Comparison of ENCODE assay signal across 20 cellular contexts in genomic region chr12:6813363-6813762, GRCh38. TPM values are rescaled to one million over a fixed set of nuclear protein-coding genes. Genes with fewer than 3 reads are reported as not detected.
DNase-seq lines count a peak whose midpoint lies in the region; ATAC-seq, FAIRE-seq and TF ChIP-seq lines count a peak whose summit lies in the region.
"Had no signal": no experiment of that assay in that cellular context is flagged by ENCODE, and none has a peak within 500 bp of the region (broad histone marks: within the 10 kb centered on the region; RNA-seq: fewer than 3 reads in every experiment).

No MANE protein-coding gene starts in this region.

- BruUV-seq in K562 (replicated peaks; lab: Mats Ljungman, UMichigan), result no TSS peak

- H3K9ac ChIP-seq in OCI-LY3 (ENCODE audit: low read length) (no peak overlapping the region), K562 (ENCODE audit: insufficient read depth in 1 of 2, low read depth in 2 of 2, low read length in 2 of 2) (no peak overlapping the region)
- H3K9ac ChIP-seq: BLaER1 treated with 17β-estradiol and CSF1 and Interleukin-3, amounts not matched to agents 10 nM and 100 nM had no signal

- H3K4me1 ChIP-seq in OCI-LY3 (ENCODE audit: low read length), result peaks cover 32% of the 10 kb centered on the region
- H3K4me1 ChIP-seq in K562 (replicated peaks in 1 of 2; ENCODE audit: control insufficient read depth in 2 of 2, insufficient read depth in 2 of 2, low read length in 2 of 2), result peaks cover 2 to 7% of the 10 kb centered on the region in 2 experiments; a peak in 3 of 5 replicates
- no peaks in the 10 kb centered on the region for H3K4me1 ChIP-seq in vagina

- TF ChIP-seq POLR2A in K562 (conservative IDR thresholded peaks at IDR 0.05) (no peak), vagina (IDR thresholded peaks at IDR 0.05) (no peak)

- H3K36me3 ChIP-seq in OCI-LY3 (replicated peaks; ENCODE audit: low read depth, low read length), result no peaks in the 10 kb centered on the region
- no peaks in the 10 kb centered on the region for H3K36me3 ChIP-seq in K562 (ENCODE audit: control insufficient read depth, insufficient read depth, low read length)
- no peaks in the 10 kb centered on the region for H3K36me3 ChIP-seq in vagina
- H3K36me3 ChIP-seq: BLaER1 treated with 17β-estradiol and CSF1 and Interleukin-3, amounts not matched to agents 10 nM and 100 nM had no signal

- no peaks in the 10 kb centered on the region for H3K79me2 ChIP-seq in OCI-LY3 (ENCODE audit: low read length)
- no peaks in the 10 kb centered on the region for H3K79me2 ChIP-seq in K562 (ENCODE audit: control insufficient read depth, insufficient read depth, low read length)

- no peak for ATAC-seq in K562
- ATAC-seq: HCT116 had no signal

- intact Hi-C loops in K562 (cut with micrococcal nuclease), result no loop called here
- intact Hi-C loops in vagina (cut with DNase I), result no loop called here

- H3K4me2 ChIP-seq in OCI-LY3 (ENCODE audit: low read length) (peak overlapping the region; percentile 79; the same call in 1 of the 2 replicates), K562 (ENCODE audit: insufficient read depth, low read length) (no peak overlapping the region)

- in situ Hi-C loops in K562 (cut with MboI), result no loop called here

- H3K4me3 ChIP-seq in OCI-LY3 (ENCODE audit: low read length) (no peak overlapping the region), K562 (no peak overlapping the region), vagina (no peak overlapping the region)
- H3K4me3 ChIP-seq: BLaER1 treated with 17β-estradiol and CSF1 and Interleukin-3, amounts not matched to agents 10 nM and 100 nM had no signal

- peaks cover 14% of the 10 kb centered on the region for H3K27me3 ChIP-seq in OCI-LY3 (ENCODE audit: low read depth, low read length)
- H3K27me3 ChIP-seq in K562 (ENCODE audit: control insufficient read depth in 2 of 2, insufficient read depth in 2 of 2, low read length in 2 of 2), result no peaks in the 10 kb centered on the region
- H3K27me3 ChIP-seq in vagina, result no peaks in the 10 kb centered on the region

- H3K9me1 ChIP-seq in K562 (ENCODE audit: control insufficient read depth, insufficient read depth, low read length), result no peaks in the 10 kb centered on the region

- no peaks in the 10 kb centered on the region for H4K20me1 ChIP-seq in OCI-LY3 (ENCODE audit: insufficient read depth, low read length)
- H4K20me1 ChIP-seq in K562 (replicated peaks; ENCODE audit: control insufficient read depth, insufficient read depth, low read length), result no peaks in the 10 kb centered on the region
- H4K20me1 ChIP-seq: BLaER1 treated with 17β-estradiol and CSF1 and Interleukin-3, amounts not matched to agents 10 nM and 100 nM had no signal

- H3K9me3 ChIP-seq in OCI-LY3 (ENCODE audit: insufficient read depth, low read length) (no peaks in the 10 kb centered on the region), K562 (replicated peaks; ENCODE audit: control insufficient read depth, insufficient read depth, low read depth, low read length) (no peaks in the 10 kb centered on the region), vagina (no peaks in the 10 kb centered on the region)
- H3K9me3 ChIP-seq: BLaER1 treated with 17β-estradiol and CSF1 and Interleukin-3, amounts not matched to agents 10 nM and 100 nM had no signal

- no peak for TF ChIP-seq RAD21 in K562 (CRISPR knock-in tag; conservative IDR thresholded peaks at IDR 0.05 in 1 of 2, IDR thresholded peaks at IDR 0.05 in 1 of 2)

- no peak for TF ChIP-seq EP300 in K562 (IDR thresholded peaks at IDR 0.05; ENCODE audit: low read length)

- 10% methylated on average over 4 of the region's 4 CpGs for WGBS in K562 (ENCODE audit: insufficient coverage, low coverage, missing lambda C conversion rate)

- no peak overlapping the region for H2AFZ ChIP-seq in OCI-LY3 (ENCODE audit: low read depth, low read length)
- no peak overlapping the region for H2AFZ ChIP-seq in K562 (ENCODE audit: low read depth, low read length)

- POLR2A ChIA-PET in K562 (lab: Yijun Ruan, JAX), result interaction anchor here (0.8 to 1.3 kb wide), 3 partner anchors 9 to 17 kb away, joined by 3 read pairs; no protein-coding TSS in a partner anchor

- TF ChIP-seq CTCF in OCI-LY3 (IDR thresholded peaks at IDR 0.05; ENCODE audit: low read depth, low read length) (no peak), K562 (IDR thresholded peaks at IDR 0.05 in 2 of 3, conservative IDR thresholded peaks at IDR 0.05 in 1 of 3; ENCODE audit: insufficient read depth in 2 of 3, low read depth in 1 of 3, low read length in 3 of 3) (no peak), vagina (IDR thresholded peaks at IDR 0.05) (no peak)

- peak; percentile 38 for DNase-seq in SIG-M5 treated with dmso at 0.1 percent for 504 hours (lab: John Stamatoyannopoulos, UW; ENCODE audit: unreplicated experiment)
- DNase-seq in SIG-M5 (lab: John Stamatoyannopoulos, UW), result no peak
- DNase-seq in K562 (ENCODE audit: extremely low read depth in 1 of 4, low spot score in 3 of 4), result no peak
- DNase-seq in OCI-M1 (lab: John Stamatoyannopoulos, UW), result no peak
- DNase-seq in vagina (ENCODE audit: extremely low spot score in 2 of 2), result no peak
- no peak for DNase-seq in stimulated activated naive CD4-positive, alpha-beta T cell (lab: John Stamatoyannopoulos, UW)
- DNase-seq: CD8-positive, alpha-beta memory T cell; COR-L47; GOT3; H7; HFFc6 had no signal

- no peak overlapping the region for H3K27ac ChIP-seq in OCI-LY3 (ENCODE audit: low read length)
- H3K27ac ChIP-seq in K562 (ENCODE audit: extremely low read depth, low read depth, low read length), result no peak overlapping the region
- no peak overlapping the region for H3K27ac ChIP-seq in vagina
- H3K27ac ChIP-seq: BLaER1 treated with 17β-estradiol and CSF1 and Interleukin-3, amounts not matched to agents 10 nM and 100 nM; HL-60 had no signal

- CTCF ChIA-PET in K562 (lab: Yijun Ruan, JAX; ENCODE audit: low intra/inter-chr PET ratio), result no interaction called here

- FAIRE-seq in K562 (lab: Jason Lieb, UNC), result no peak
- FAIRE-seq: D721Med, G401.6 had no signal

RNA-seq across cellular contexts. Expression of gene GPR162, which starts 8.3 kb away (rescaled TPM):
- 1.5 and 4.5 TPM in 2 replicates for total RNA-seq in K562 (2011; cell fraction: chromatin; rRNA removed; ENCODE audit: low replicate concordance)
- total RNA-seq in K562 (2011; cell fraction: nucleolus; rRNA removed), result 2.9 and 5.0 TPM in 2 replicates
- 1.9 and 2.9 TPM in 2 replicates for total RNA-seq in K562 (2011; cell fraction: nucleoplasm; rRNA removed)
- total RNA-seq in K562 (2014; rRNA removed) (1.1 and 1.7 TPM in 2 replicates), K562 (2014; rRNA removed; fragmentation: Illumina TruSeq; extraction: Trizol) (0.35 and 0.65 TPM in 2 replicates), K562 (2015; rRNA removed; fragmentation: Illumina TruSeq; extraction: Trizol) (0.65 and 1.1 TPM in 2 replicates), K562 (2021) (1.4 and 1.7 TPM in 2 replicates), vagina (3.2 TPM)
- polyA plus RNA-seq in K562 (2011; rRNA removed) (1.0 and 2.7 TPM in 2 replicates), K562 (2014; fragmentation: Illumina TruSeq; extraction: Trizol) (1.1 and 1.7 TPM in 2 replicates), K562 (2014; fragmentation: Nextera tagmentation; extraction: Ambion mirVana) (not detected), K562 (2014; rRNA removed) (1.8 and 2.8 TPM in 2 replicates)
- polyA plus RNA-seq in K562 (2011; cell fraction: cytosol; rRNA removed), result 1.8 and 2.4 TPM in 2 replicates
- 10.2 and 20.1 TPM in 2 replicates for polyA plus RNA-seq in K562 (2011; cell fraction: nucleus; rRNA removed)
- polyA plus RNA-seq in K562 (2012), result 1.6 and 2.0 TPM in 2 replicates
- polyA minus RNA-seq in K562 (2011; rRNA and poly(A)+ RNA removed), result 0.42 and 0.87 TPM in 2 replicates
- 1.9 and 2.2 TPM in 2 replicates for polyA minus RNA-seq in K562 (2011; cell fraction: cytosol; rRNA and poly(A)+ RNA removed)
- 0.67 and 2.7 TPM in 2 replicates for polyA minus RNA-seq in K562 (2011; cell fraction: nucleus; rRNA and poly(A)+ RNA removed)
- total RNA-seq: B cell had no signal
- polyA plus RNA-seq: CD8-positive, alpha-beta memory T cell had no signal

RNA-seq across cellular contexts. Expression of gene P3H3, which starts 14.8 kb away (rescaled TPM):
- 20.0 and 79.4 TPM in 2 replicates for total RNA-seq in K562 (2011; cell fraction: chromatin; rRNA removed; ENCODE audit: low replicate concordance)
- 58.3 and 59.9 TPM in 2 replicates for total RNA-seq in K562 (2011; cell fraction: nucleolus; rRNA removed)
- 31.2 and 33.2 TPM in 2 replicates for total RNA-seq in K562 (2011; cell fraction: nucleoplasm; rRNA removed)
- total RNA-seq in K562 (2014; rRNA removed), result 7.1 and 9.5 TPM in 2 replicates
- total RNA-seq in K562 (2014; rRNA removed; fragmentation: Illumina TruSeq; extraction: Trizol), result 1.9 and 4.3 TPM in 2 replicates
- total RNA-seq in K562 (2015; rRNA removed; fragmentation: Illumina TruSeq; extraction: Trizol), result 6.6 and 8.0 TPM in 2 replicates
- total RNA-seq in K562 (2021), result 14.2 and 15.0 TPM in 2 replicates
- 4.0 and 10.2 TPM in 2 replicates for polyA plus RNA-seq in K562 (2011; rRNA removed)
- polyA plus RNA-seq in K562 (2011; cell fraction: cytosol; rRNA removed), result 6.0 and 7.6 TPM in 2 replicates
- polyA plus RNA-seq in K562 (2011; cell fraction: nucleus; rRNA removed), result 46.1 and 48.4 TPM in 2 replicates
- 12.1 and 18.5 TPM in 2 replicates for polyA plus RNA-seq in K562 (2012)
- 4.8 and 7.3 TPM in 2 replicates for polyA plus RNA-seq in K562 (2014; fragmentation: Illumina TruSeq; extraction: Trizol)
- under 1 TPM; 0.03 to 0.27 TPM for polyA plus RNA-seq in K562 (2014; fragmentation: Nextera tagmentation; extraction: Ambion mirVana)
- polyA plus RNA-seq in K562 (2014; rRNA removed), result 10.2 and 13.2 TPM in 2 replicates
- polyA minus RNA-seq in K562 (2011; rRNA and poly(A)+ RNA removed), result 2.6 and 3.3 TPM in 2 replicates
- 5.1 and 8.6 TPM in 2 replicates for polyA minus RNA-seq in K562 (2011; cell fraction: cytosol; rRNA and poly(A)+ RNA removed)
- polyA minus RNA-seq in K562 (2011; cell fraction: nucleus; rRNA and poly(A)+ RNA removed), result 16.0 and 31.5 TPM in 2 replicates
- 37.3 TPM for total RNA-seq in vagina
- total RNA-seq: B cell had no signal

RNA-seq across cellular contexts. Expression of gene CD4, which starts 24.0 kb away (rescaled TPM):
- not detected in 2 replicates for total RNA-seq in K562 (2011; cell fraction: chromatin; rRNA removed; ENCODE audit: low replicate concordance)
- not detected in 2 replicates for total RNA-seq in K562 (2011; cell fraction: nucleolus; rRNA removed)
- total RNA-seq in K562 (2011; cell fraction: nucleoplasm; rRNA removed), result not detected in 2 replicates
- total RNA-seq in K562 (2014; rRNA removed), result not detected in 2 replicates
- total RNA-seq in K562 (2014; rRNA removed; fragmentation: Illumina TruSeq; extraction: Trizol), result not detected in 2 replicates
- 0.07 and 0.08 TPM in 2 replicates for total RNA-seq in K562 (2015; rRNA removed; fragmentation: Illumina TruSeq; extraction: Trizol)
- 0.27 and 0.31 TPM in 2 replicates for total RNA-seq in K562 (2021)
- polyA plus RNA-seq in K562 (2011; rRNA removed), result 0.04 TPM in 1 of 2 replicates, not detected in the other
- polyA plus RNA-seq in K562 (2011; cell fraction: cytosol; rRNA removed), result 0.01 TPM in 1 of 2 replicates, not detected in the other
- polyA plus RNA-seq in K562 (2011; cell fraction: nucleus; rRNA removed), result 0.06 TPM in 1 of 2 replicates, not detected in the other
- 0.22 and 0.29 TPM in 2 replicates for polyA plus RNA-seq in K562 (2012)
- polyA plus RNA-seq in K562 (2014; fragmentation: Illumina TruSeq; extraction: Trizol), result 0.06 and 0.10 TPM in 2 replicates
- under 1 TPM in 1 of 2 experiments, not detected in 1; 0.06 TPM for polyA plus RNA-seq in K562 (2014; fragmentation: Nextera tagmentation; extraction: Ambion mirVana)
- 0.11 TPM in 1 of 2 replicates, not detected in the other for polyA plus RNA-seq in K562 (2014; rRNA removed)
- polyA minus RNA-seq in K562 (2011; rRNA and poly(A)+ RNA removed), result not detected in 2 replicates
- polyA minus RNA-seq in K562 (2011; cell fraction: cytosol; rRNA and poly(A)+ RNA removed), result not detected in 2 replicates
- not detected in 2 replicates for polyA minus RNA-seq in K562 (2011; cell fraction: nucleus; rRNA and poly(A)+ RNA removed)
- 14.2 TPM for total RNA-seq in vagina
- total RNA-seq: A172, HT1080 had no signal

RNA-seq across cellular contexts. Expression of gene GNB3, which starts 27.4 kb away (rescaled TPM):
- total RNA-seq in K562 (2011; cell fraction: chromatin; rRNA removed; ENCODE audit: low replicate concordance), result 21.3 and 60.8 TPM in 2 replicates
- total RNA-seq in K562 (2011; cell fraction: nucleolus; rRNA removed), result 31.3 and 31.9 TPM in 2 replicates
- total RNA-seq in K562 (2011; cell fraction: nucleoplasm; rRNA removed), result 25.8 and 28.7 TPM in 2 replicates
- total RNA-seq in K562 (2014; rRNA removed) (0.65 and 1.4 TPM in 2 replicates), K562 (2014; rRNA removed; fragmentation: Illumina TruSeq; extraction: Trizol) (0.61 and 1.8 TPM in 2 replicates), K562 (2015; rRNA removed; fragmentation: Illumina TruSeq; extraction: Trizol) (2.0 and 2.2 TPM in 2 replicates), K562 (2021) (3.4 and 4.5 TPM in 2 replicates), vagina (5.2 TPM)
- polyA plus RNA-seq in K562 (2011; rRNA removed) (1.9 and 6.8 TPM in 2 replicates), K562 (2014; fragmentation: Illumina TruSeq; extraction: Trizol) (3.6 and 5.8 TPM in 2 replicates), K562 (2014; fragmentation: Nextera tagmentation; extraction: Ambion mirVana) (1 to 10 TPM; 1.5 to 2.4 TPM), K562 (2014; rRNA removed) (2.9 and 6.1 TPM in 2 replicates)
- 2.3 and 4.7 TPM in 2 replicates for polyA plus RNA-seq in K562 (2011; cell fraction: cytosol; rRNA removed)
- 36.2 and 42.6 TPM in 2 replicates for polyA plus RNA-seq in K562 (2011; cell fraction: nucleus; rRNA removed)
- 4.7 and 6.6 TPM in 2 replicates for polyA plus RNA-seq in K562 (2012)
- polyA minus RNA-seq in K562 (2011; rRNA and poly(A)+ RNA removed), result 0.84 and 2.3 TPM in 2 replicates
- 1.8 TPM in 1 of 2 replicates, not detected in the other for polyA minus RNA-seq in K562 (2011; cell fraction: cytosol; rRNA and poly(A)+ RNA removed)
- polyA minus RNA-seq in K562 (2011; cell fraction: nucleus; rRNA and poly(A)+ RNA removed), result 4.6 and 8.8 TPM in 2 replicates
- polyA plus RNA-seq: CD8-positive, alpha-beta memory T cell had no signal

RNA-seq across cellular contexts. Expression of gene CDCA3, which starts 37.7 kb away (rescaled TPM):
- 76.2 and 111 TPM in 2 replicates for total RNA-seq in K562 (2011; cell fraction: chromatin; rRNA removed; ENCODE audit: low replicate concordance)
- total RNA-seq in K562 (2011; cell fraction: nucleolus; rRNA removed), result 89.6 and 97.7 TPM in 2 replicates
- total RNA-seq in K562 (2011; cell fraction: nucleoplasm; rRNA removed), result 82.1 and 89.9 TPM in 2 replicates
- total RNA-seq in K562 (2014; rRNA removed), result 55.1 and 71.3 TPM in 2 replicates
- 37.5 and 38.9 TPM in 2 replicates for total RNA-seq in K562 (2014; rRNA removed; fragmentation: Illumina TruSeq; extraction: Trizol)
- total RNA-seq in K562 (2015; rRNA removed; fragmentation: Illumina TruSeq; extraction: Trizol), result 62.3 and 62.7 TPM in 2 replicates
- 47.2 and 47.4 TPM in 2 replicates for total RNA-seq in K562 (2021)
- polyA plus RNA-seq in K562 (2011; rRNA removed), result 57.3 and 65.6 TPM in 2 replicates
- 85.3 and 132 TPM in 2 replicates for polyA plus RNA-seq in K562 (2011; cell fraction: cytosol; rRNA removed)
- 187 and 242 TPM in 2 replicates for polyA plus RNA-seq in K562 (2011; cell fraction: nucleus; rRNA removed)
- polyA plus RNA-seq in K562 (2012), result 54.6 and 57.3 TPM in 2 replicates
- 80.8 and 86.3 TPM in 2 replicates for polyA plus RNA-seq in K562 (2014; fragmentation: Illumina TruSeq; extraction: Trizol)
- 10 to 100 TPM; 24.2 to 30.6 TPM for polyA plus RNA-seq in K562 (2014; fragmentation: Nextera tagmentation; extraction: Ambion mirVana)
- 80.3 and 103 TPM in 2 replicates for polyA plus RNA-seq in K562 (2014; rRNA removed)
- 32.5 and 43.7 TPM in 2 replicates for polyA minus RNA-seq in K562 (2011; rRNA and poly(A)+ RNA removed)
- polyA minus RNA-seq in K562 (2011; cell fraction: cytosol; rRNA and poly(A)+ RNA removed), result 44.4 and 45.3 TPM in 2 replicates
- polyA minus RNA-seq in K562 (2011; cell fraction: nucleus; rRNA and poly(A)+ RNA removed), result 54.7 and 69.0 TPM in 2 replicates
- 8.6 TPM for total RNA-seq in vagina

Comparison
In these comparisons a context has a peak if more than half of its experiments do, and no peak if none do; other contexts are left out.
1. RNA of gene CD4, which starts 24.0 kb away (total RNA-seq): 14.2 TPM in vagina (single experiment); 0.07 to 0.31 TPM in K562; every median in the first group is over 10 times any median in the second.